ENCODE assay signal across 12 cellular contexts in genomic region chr1:29177022-29177705, GRCh38. TPM values are rescaled to one million over a fixed set of nuclear protein-coding genes. Genes with fewer than 3 reads are reported as not detected.
DNase-seq lines count a peak whose midpoint lies in the region; ATAC-seq, FAIRE-seq and TF ChIP-seq lines count a peak whose summit lies in the region.
"Had no signal": no experiment of that assay in that cellular context is flagged by ENCODE, and none has a peak within 500 bp of the region (broad histone marks: within the 10 kb centered on the region; RNA-seq: fewer than 3 reads in every experiment).

No MANE protein-coding gene starts in this region.

- 95% methylated on average over 11 of the region's 12 CpGs for WGBS in GM12878 (ENCODE audit: insufficient coverage, insufficient replicate concordance, low lambda C conversion rate, missing lambda C conversion rate)

- peaks cover 43% of the 10 kb centered on the region for H4K20me1 ChIP-seq in GM23338 (replicated peaks; ENCODE audit: insufficient read depth)
- H4K20me1 ChIP-seq in GM12878 (ENCODE audit: control insufficient read depth, insufficient read depth), result peaks cover 12% of the 10 kb centered on the region

- TF ChIP-seq POLR2A in GM12878 (IDR thresholded peaks at IDR 0.05; ENCODE audit: low read depth, low read length), result no peak
- no peak for TF ChIP-seq POLR2A in GM12892 (IDR thresholded peaks at IDR 0.05; ENCODE audit: low read depth, low read length)

- no peak overlapping the region for H3K4me3 Mint-ChIP-seq in GM23338
- H3K4me3 Mint-ChIP-seq in naive thymus-derived CD8-positive, alpha-beta T cell, result peak overlapping the region in 9 of 10 donors; percentile 15 to 89 (median 55)
- H3K4me3 Mint-ChIP-seq: activated naive CD4-positive, alpha-beta T cell treated with anti-CD3 and anti-CD28 coated beads, Interleukin-2, amount 10 ng/mL, durations not matched to agents 7 days and 5 days had no signal

- intact Hi-C loops in GM12878 (cut with micrococcal nuclease; ENCODE audit: unreplicated experiment), result no loop called here

- no peak for TF ChIP-seq EP300 in GM12878 (IDR thresholded peaks at IDR 0.05; ENCODE audit: borderline replicate concordance in 1 of 2, control insufficient read depth in 1 of 2, low read depth in 2 of 2, low read length in 2 of 2)

- peaks cover 6% of the 10 kb centered on the region; the same call in 1 of the 2 replicates for H3K36me3 ChIP-seq in GM23338 (ENCODE audit: insufficient read depth)
- peaks cover 0 to 16% of the 10 kb centered on the region in 2 experiments for H3K36me3 ChIP-seq in GM12878 (ENCODE audit: control insufficient read depth in 2 of 2, insufficient read depth in 2 of 2, low read length in 1 of 2)
- H3K36me3 ChIP-seq in H7 (replicated peaks; ENCODE audit: control insufficient read depth, insufficient read depth, low read length), result peaks cover 2% of the 10 kb centered on the region; the same call in 1 of the 2 replicates

- no TSS peak for BruUV-seq in GM12878 (replicated peaks; lab: Mats Ljungman, UMichigan)

- SMC1A ChIA-PET in GM12878 (lab: Charles Lee; ENCODE audit: uncharacterized antibody, unreplicated experiment), result interaction anchor here (0.6 kb wide), 1 partner anchor 1498 kb away, joined by 3 read pairs; no protein-coding TSS in a partner anchor

- H3K36me3 Mint-ChIP-seq in GM23338 (ENCODE audit: low read depth), result peaks cover 62% of the 10 kb centered on the region
- H3K36me3 Mint-ChIP-seq in naive thymus-derived CD8-positive, alpha-beta T cell, result peaks cover 0 to 44% (median 11%) of the 10 kb centered on the region in 3 donors

- FAIRE-seq in GM12878 (lab: Jason Lieb, UNC) (no peak), GM12892 (lab: Jason Lieb, UNC) (no peak)
- FAIRE-seq: HTR-8/SVneo had no signal

- H3K9me3 Mint-ChIP-seq in GM23338, result no peaks in the 10 kb centered on the region
- H3K9me3 Mint-ChIP-seq in naive thymus-derived CD8-positive, alpha-beta T cell, result no peaks in the 10 kb centered on the region
- H3K9me3 Mint-ChIP-seq: activated naive CD4-positive, alpha-beta T cell treated with anti-CD3 and anti-CD28 coated beads, Interleukin-2, amount 10 ng/mL, durations not matched to agents 7 days and 5 days had no signal

- H3K4me2 ChIP-seq in GM23338 (no peak overlapping the region), GM12878 (ENCODE audit: control insufficient read depth, insufficient read depth) (0 out of 2 replicates have a peak overlapping the region, but pooled peaks have one; percentile 35)

- no peak overlapping the region for H3K9ac ChIP-seq in GM12878 (ENCODE audit: control insufficient read depth, insufficient read depth, low read length)

- RAD21 ChIA-PET in GM12878 (lab: Charles Lee; ENCODE audit: unreplicated experiment), result no interaction called here

- H3K9me2 ChIP-seq in GM23338 (ENCODE audit: insufficient read depth), result no peaks in the 10 kb centered on the region

- ATAC-seq in GM23338 (no peak), GM12878 (no peak), omental fat pad (ENCODE audit: low FRiP score) (no peak)
- ATAC-seq in naive thymus-derived CD8-positive, alpha-beta T cell, result no peak
- ATAC-seq: mucosa of descending colon had no signal

- TF ChIP-seq CTCF in AG10803 (conservative IDR thresholded peaks at IDR 0.05; ENCODE audit: low read length), result no peak
- TF ChIP-seq CTCF in GM23338 (conservative IDR thresholded peaks at IDR 0.05; ENCODE audit: low read depth in 2 of 2), result no peak
- no peak for TF ChIP-seq CTCF in GM12878 (IDR thresholded peaks at IDR 0.05 in 2 of 3, conservative IDR thresholded peaks at IDR 0.05 in 1 of 3; ENCODE audit: control insufficient read depth in 2 of 3, extremely low read depth in 1 of 3, insufficient read depth in 1 of 3, low read depth in 3 of 3, low read length in 3 of 3)
- TF ChIP-seq CTCF in omental fat pad (IDR thresholded peaks at IDR 0.05), result no peak

- no peaks in the 10 kb centered on the region; the same call in 1 of the 3 replicates for H3K9me3 ChIP-seq in GM12878 (replicated peaks; ENCODE audit: control insufficient read depth, insufficient read depth, low read length)
- H3K9me3 ChIP-seq: mucosa of descending colon had no signal

- peaks cover 36% of the 10 kb centered on the region for H3K4me1 Mint-ChIP-seq in GM23338
- H3K4me1 Mint-ChIP-seq in naive thymus-derived CD8-positive, alpha-beta T cell, result peaks cover 32 to 71% (median 60%) of the 10 kb centered on the region in 4 donors

- no peak overlapping the region for H3K27ac Mint-ChIP-seq in GM23338
- H3K27ac Mint-ChIP-seq in naive thymus-derived CD8-positive, alpha-beta T cell, result peak overlapping the region in 9 of 10 donors; percentile 3 to 85 (median 56)

- TF ChIP-seq RAD21 in GM12878 (IDR thresholded peaks at IDR 0.05; ENCODE audit: insufficient read depth, low read depth, low read length), result no peak

- no peak overlapping the region for H2AFZ ChIP-seq in GM23338
- no peak overlapping the region for H2AFZ ChIP-seq in GM12878 (ENCODE audit: control insufficient read depth, low read depth, low read length)

- H3K27me3 Mint-ChIP-seq in GM23338 (ENCODE audit: insufficient read depth, low read depth, poor library complexity), result peaks cover 7% of the 10 kb centered on the region
- H3K27me3 Mint-ChIP-seq in naive thymus-derived CD8-positive, alpha-beta T cell, result no peaks in the 10 kb centered on the region
- H3K27me3 Mint-ChIP-seq: activated naive CD4-positive, alpha-beta T cell treated with anti-CD3 and anti-CD28 coated beads, Interleukin-2, amount 10 ng/mL, durations not matched to agents 7 days and 5 days had no signal

- in situ Hi-C loops in GM12878 (cut with MboI), result no loop called here

- H3K27ac ChIP-seq in GM23338 (ENCODE audit: low read depth) (peak overlapping the region; percentile 81), GM12878 (ENCODE audit: control insufficient read depth, insufficient read depth) (no peak overlapping the region)

- peak; percentile 64 for DNase-seq in AG10803 (ENCODE audit: low read depth)
- DNase-seq in GM23338 (ENCODE audit: low spot score), result no peak
- no peak for DNase-seq in GM12878 (ENCODE audit: low read depth, low spot score)
- peak in 1 of 10 donors; percentile 26 for DNase-seq in naive thymus-derived CD8-positive, alpha-beta T cell
- no peak for DNase-seq in H7
- DNase-seq in GM12892 (ENCODE audit: insufficient read length), result no peak
- no peak for DNase-seq in omental fat pad (ENCODE audit: low spot score)
- DNase-seq in KG1 (lab: John Stamatoyannopoulos, UW), result no peak
- DNase-seq: activated naive CD4-positive, alpha-beta T cell treated with anti-CD3 and anti-CD28 coated beads, Interleukin-2, amount 10 ng/mL, durations not matched to agents 7 days and 5 days; hippocampal formation; mucosa of descending colon had no signal

- CTCF ChIA-PET in GM12878 (lab: Yijun Ruan, JAX), result interaction anchor here (0.9 to 1.1 kb wide), 2 partner anchors 10 to 28 kb away, joined by 3 to 4 read pairs; no protein-coding TSS in a partner anchor

- peaks cover 92% of the 10 kb centered on the region for H3K79me2 ChIP-seq in GM23338 (replicated peaks; ENCODE audit: insufficient read depth)
- peaks cover 89% of the 10 kb centered on the region for H3K79me2 ChIP-seq in GM12878 (ENCODE audit: control insufficient read depth, insufficient read depth, low read length)

- H3K27me3 ChIP-seq in GM23338 (ENCODE audit: insufficient read depth), result no peaks in the 10 kb centered on the region
- no peaks in the 10 kb centered on the region for H3K27me3 ChIP-seq in GM12878 (replicated peaks in 1 of 2; ENCODE audit: control insufficient read depth in 2 of 2, insufficient read depth in 2 of 2, low read length in 1 of 2)
- no peaks in the 10 kb centered on the region for H3K27me3 ChIP-seq in H7 (ENCODE audit: control insufficient read depth, insufficient read depth, low read length)

- POLR2A ChIA-PET in GM12878 (lab: Charles Lee), result interaction anchor here (1.0 kb wide), 1 partner anchor 26 kb away, joined by 3 read pairs; no protein-coding TSS in a partner anchor
- POLR2A ChIA-PET in naive thymus-derived CD8-positive, alpha-beta T cell (lab: Charles Lee), result interaction anchor here (0.6 to 0.7 kb wide), 2 partner anchors 15 to 52 kb away, joined by 3 to 4 read pairs; no protein-coding TSS in a partner anchor

- H3K4me3 ChIP-seq in AG10803 (ENCODE audit: low read length), result no peak overlapping the region
- no peak overlapping the region for H3K4me3 ChIP-seq in GM23338
- peak overlapping the region; percentile 36; the same call in 1 of the 2 replicates for H3K4me3 ChIP-seq in GM12878
- no peak overlapping the region for H3K4me3 ChIP-seq in H7 (ENCODE audit: insufficient read depth, low read depth, low read length)
- H3K4me3 ChIP-seq: mucosa of descending colon had no signal

- 0 out of 2 replicates have a peak, but pooled peaks cover 4% of the 10 kb centered on the region for H3F3A ChIP-seq in GM23338 (replicated peaks; ENCODE audit: low read depth)

- peaks cover 29% of the 10 kb centered on the region for H3K4me1 ChIP-seq in GM23338 (ENCODE audit: insufficient read depth)
- no peaks in the 10 kb centered on the region; the same call in none of the 2 replicates for H3K4me1 ChIP-seq in GM12878 (ENCODE audit: control insufficient read depth, insufficient read depth, low read length)

RNA-seq across cellular contexts. Expression of gene SRSF4, which starts 4.5 kb away (rescaled TPM):
- 54.4 and 58.4 TPM in 2 replicates for total RNA-seq in GM23338 (2014; rRNA removed; shearing (Covaris generic))
- polyA plus RNA-seq in GM23338 (2016; fragmentation: Nextera tagmentation; extraction: Ambion mirVana), result 98.3 and 98.8 TPM in 2 replicates
- 133 and 139 TPM in 2 replicates for total RNA-seq in GM12878 (2013; cell fraction: nucleolus; rRNA removed)
- 52.0 and 56.3 TPM in 2 replicates for total RNA-seq in GM12878 (2014; rRNA removed)
- total RNA-seq in GM12878 (2014; rRNA removed; fragmentation: Illumina TruSeq; extraction: Trizol), result 63.4 and 64.7 TPM in 2 replicates
- total RNA-seq in GM12878 (2021), result 73.9 and 80.8 TPM in 2 replicates
- polyA plus RNA-seq in GM12878 (2011; ENCODE audit: low read depth), result 72.1 TPM
- polyA plus RNA-seq in GM12878 (2011; rRNA removed), result 76.3 and 91.1 TPM in 2 replicates
- 48.2 and 61.5 TPM in 2 replicates for polyA plus RNA-seq in GM12878 (2011; cell fraction: cytosol; rRNA removed)
- polyA plus RNA-seq in GM12878 (2011; cell fraction: nucleus; rRNA removed), result 98.2 and 138 TPM in 2 replicates
- 79.2 and 88.1 TPM in 2 replicates for polyA plus RNA-seq in GM12878 (2012)
- 107 and 109 TPM in 2 replicates for polyA plus RNA-seq in GM12878 (2014; fragmentation: Illumina TruSeq; extraction: Trizol)
- polyA plus RNA-seq in GM12878 (2014; fragmentation: Nextera tagmentation; extraction: Ambion mirVana), result 10 to 100 TPM; 17.2 to 26.4 TPM
- 94.3 and 100 TPM in 2 replicates for polyA plus RNA-seq in GM12878 (2014; rRNA removed)
- 10 to 100 TPM; 91.2 to 93.2 TPM for polyA plus RNA-seq in GM12878 (2016; fragmentation: Nextera tagmentation; extraction: Ambion mirVana)
- 46.6 and 48.4 TPM in 2 replicates for polyA minus RNA-seq in GM12878 (2011; rRNA and poly(A)+ RNA removed)
- 19.5 and 20.0 TPM in 2 replicates for polyA minus RNA-seq in GM12878 (2011; cell fraction: cytosol; rRNA and poly(A)+ RNA removed)
- polyA minus RNA-seq in GM12878 (2011; cell fraction: nucleus; rRNA and poly(A)+ RNA removed), result 25.1 and 44.7 TPM in 2 replicates
- 10 to 100 TPM; 83.3 to 85.8 TPM for total RNA-seq in naive thymus-derived CD8-positive, alpha-beta T cell
- 100 to 1,000 TPM in 1 of 3 donors, 10 to 100 TPM in 2; 73.2 to 104 (median 81.5) TPM for polyA plus RNA-seq in naive thymus-derived CD8-positive, alpha-beta T cell
- 62.5 and 76.6 TPM in 2 replicates for total RNA-seq in H7 (2014; rRNA removed; shearing (Covaris generic))
- polyA plus RNA-seq in GM12892 (2012; ENCODE audit: missing spikeins), result 62.8 TPM
- total RNA-seq in omental fat pad, result 100 to 1,000 TPM in 1 of 4 donors, 10 to 100 TPM in 3; 75.3 to 117 (median 88.1) TPM

RNA-seq across cellular contexts. Expression of gene TMEM200B, which starts 53.5 kb away (rescaled TPM):
- 8.7 TPM in 2 replicates for total RNA-seq in GM23338 (2014; rRNA removed; shearing (Covaris generic))
- polyA plus RNA-seq in GM23338 (2016; fragmentation: Nextera tagmentation; extraction: Ambion mirVana), result 4.9 and 5.3 TPM in 2 replicates
- total RNA-seq in GM12878 (2013; cell fraction: nucleolus; rRNA removed), result not detected in 2 replicates
- total RNA-seq in GM12878 (2014; rRNA removed), result not detected in 2 replicates
- not detected in 2 replicates for total RNA-seq in GM12878 (2014; rRNA removed; fragmentation: Illumina TruSeq; extraction: Trizol)
- total RNA-seq in GM12878 (2021), result 0.08 TPM in 1 of 2 replicates, not detected in the other
- polyA plus RNA-seq in GM12878 (2011; ENCODE audit: low read depth), result not detected
- polyA plus RNA-seq in GM12878 (2011; rRNA removed), result 0.03 TPM in 2 replicates
- not detected in 2 replicates for polyA plus RNA-seq in GM12878 (2011; cell fraction: cytosol; rRNA removed)
- polyA plus RNA-seq in GM12878 (2011; cell fraction: nucleus; rRNA removed), result 0.09 and 0.12 TPM in 2 replicates
- 0.26 TPM in 1 of 2 replicates, not detected in the other for polyA plus RNA-seq in GM12878 (2012)
- polyA plus RNA-seq in GM12878 (2014; fragmentation: Illumina TruSeq; extraction: Trizol), result not detected in 2 replicates
- 1 to 10 TPM in 1 of 2 experiments, under 1 TPM in 1; 0.31 to 1.4 TPM for polyA plus RNA-seq in GM12878 (2014; fragmentation: Nextera tagmentation; extraction: Ambion mirVana)
- polyA plus RNA-seq in GM12878 (2014; rRNA removed), result 0.04 TPM in 1 of 2 replicates, not detected in the other
- under 1 TPM; 0.06 to 0.25 TPM for polyA plus RNA-seq in GM12878 (2016; fragmentation: Nextera tagmentation; extraction: Ambion mirVana)
- polyA minus RNA-seq in GM12878 (2011; rRNA and poly(A)+ RNA removed), result not detected in 2 replicates
- not detected in 2 replicates for polyA minus RNA-seq in GM12878 (2011; cell fraction: cytosol; rRNA and poly(A)+ RNA removed)
- not detected in 2 replicates for polyA minus RNA-seq in GM12878 (2011; cell fraction: nucleus; rRNA and poly(A)+ RNA removed)
- not detected for total RNA-seq in naive thymus-derived CD8-positive, alpha-beta T cell
- under 1 TPM in 1 of 3 donors, not detected in 2; 0.08 TPM for polyA plus RNA-seq in naive thymus-derived CD8-positive, alpha-beta T cell
- 53.7 and 59.5 TPM in 2 replicates for total RNA-seq in H7 (2014; rRNA removed; shearing (Covaris generic))
- 0.11 TPM for polyA plus RNA-seq in GM12892 (2012; ENCODE audit: missing spikeins)
- 10 to 100 TPM in 2 of 4 donors, 1 to 10 TPM in 2; 7.2 to 26.8 (median 9.7) TPM for total RNA-seq in omental fat pad

RNA-seq across cellular contexts. Expression of gene MECR, which starts 53.6 kb away (rescaled TPM):
- total RNA-seq in GM23338 (2014; rRNA removed; shearing (Covaris generic)), result 14.3 and 25.7 TPM in 2 replicates
- 29.4 and 32.3 TPM in 2 replicates for polyA plus RNA-seq in GM23338 (2016; fragmentation: Nextera tagmentation; extraction: Ambion mirVana)
- 30.2 and 36.3 TPM in 2 replicates for total RNA-seq in GM12878 (2013; cell fraction: nucleolus; rRNA removed)
- 33.6 and 45.3 TPM in 2 replicates for total RNA-seq in GM12878 (2014; rRNA removed)
- total RNA-seq in GM12878 (2014; rRNA removed; fragmentation: Illumina TruSeq; extraction: Trizol), result 22.6 and 25.8 TPM in 2 replicates
- 35.9 and 37.9 TPM in 2 replicates for total RNA-seq in GM12878 (2021)
- 12.7 TPM for polyA plus RNA-seq in GM12878 (2011; ENCODE audit: low read depth)
- polyA plus RNA-seq in GM12878 (2011; rRNA removed), result 18.1 and 29.9 TPM in 2 replicates
- polyA plus RNA-seq in GM12878 (2011; cell fraction: cytosol; rRNA removed), result 24.8 and 38.8 TPM in 2 replicates
- polyA plus RNA-seq in GM12878 (2011; cell fraction: nucleus; rRNA removed), result 26.1 and 34.0 TPM in 2 replicates
- 19.2 and 19.7 TPM in 2 replicates for polyA plus RNA-seq in GM12878 (2012)
- 22.8 and 41.5 TPM in 2 replicates for polyA plus RNA-seq in GM12878 (2014; fragmentation: Illumina TruSeq; extraction: Trizol)
- 10 to 100 TPM in 1 of 2 experiments, 1 to 10 TPM in 1; 7.6 to 16.0 TPM for polyA plus RNA-seq in GM12878 (2014; fragmentation: Nextera tagmentation; extraction: Ambion mirVana)
- 43.2 and 54.9 TPM in 2 replicates for polyA plus RNA-seq in GM12878 (2014; rRNA removed)
- 10 to 100 TPM; 57.0 to 66.3 TPM for polyA plus RNA-seq in GM12878 (2016; fragmentation: Nextera tagmentation; extraction: Ambion mirVana)
- polyA minus RNA-seq in GM12878 (2011; rRNA and poly(A)+ RNA removed), result 27.9 and 31.1 TPM in 2 replicates
- 5.7 and 17.5 TPM in 2 replicates for polyA minus RNA-seq in GM12878 (2011; cell fraction: cytosol; rRNA and poly(A)+ RNA removed)
- polyA minus RNA-seq in GM12878 (2011; cell fraction: nucleus; rRNA and poly(A)+ RNA removed), result 10.3 and 16.0 TPM in 2 replicates
- 10 to 100 TPM; 23.3 to 25.8 TPM for total RNA-seq in naive thymus-derived CD8-positive, alpha-beta T cell
- 10 to 100 TPM; 17.9 to 24.1 (median 20.4) TPM for polyA plus RNA-seq in naive thymus-derived CD8-positive, alpha-beta T cell
- 62.1 and 71.1 TPM in 2 replicates for total RNA-seq in H7 (2014; rRNA removed; shearing (Covaris generic))
- 27.9 TPM for polyA plus RNA-seq in GM12892 (2012; ENCODE audit: missing spikeins)
- total RNA-seq in omental fat pad, result 10 to 100 TPM; 18.0 to 29.4 (median 20.8) TPM

RNA-seq across cellular contexts. Expression of gene PTPRU, which starts 59.2 kb away (rescaled TPM):
- 69.6 and 105 TPM in 2 replicates for total RNA-seq in GM23338 (2014; rRNA removed; shearing (Covaris generic))
- polyA plus RNA-seq in GM23338 (2016; fragmentation: Nextera tagmentation; extraction: Ambion mirVana) (7.9 and 8.0 TPM in 2 replicates), GM12878 (2011; rRNA removed) (0.06 and 0.20 TPM in 2 replicates), GM12878 (2014; fragmentation: Illumina TruSeq; extraction: Trizol) (0.11 and 0.26 TPM in 2 replicates), GM12878 (2014; fragmentation: Nextera tagmentation; extraction: Ambion mirVana) (under 1 TPM; 0.04 to 0.05 TPM), GM12878 (2014; rRNA removed) (0.99 and 1.4 TPM in 2 replicates), GM12878 (2016; fragmentation: Nextera tagmentation; extraction: Ambion mirVana) (1 to 10 TPM in 1 of 2 experiments, under 1 TPM in 1; 0.48 to 1.3 TPM)
- total RNA-seq in GM12878 (2013; cell fraction: nucleolus; rRNA removed), result 0.10 TPM in 1 of 2 replicates, not detected in the other
- total RNA-seq in GM12878 (2014; rRNA removed) (1.5 and 2.6 TPM in 2 replicates), GM12878 (2014; rRNA removed; fragmentation: Illumina TruSeq; extraction: Trizol) (1.1 and 1.2 TPM in 2 replicates), GM12878 (2021) (1.5 and 2.5 TPM in 2 replicates), omental fat pad (10 to 100 TPM; 12.3 to 19.9 (median 15.9) TPM)
- 0.31 TPM for polyA plus RNA-seq in GM12878 (2011; ENCODE audit: low read depth)
- 0.13 and 0.53 TPM in 2 replicates for polyA plus RNA-seq in GM12878 (2011; cell fraction: cytosol; rRNA removed)
- polyA plus RNA-seq in GM12878 (2011; cell fraction: nucleus; rRNA removed), result 1.2 and 1.5 TPM in 2 replicates
- 1.4 TPM in 2 replicates for polyA plus RNA-seq in GM12878 (2012)
- polyA minus RNA-seq in GM12878 (2011; rRNA and poly(A)+ RNA removed), result 0.59 and 0.62 TPM in 2 replicates
- 0.67 and 1.0 TPM in 2 replicates for polyA minus RNA-seq in GM12878 (2011; cell fraction: cytosol; rRNA and poly(A)+ RNA removed)
- 0.29 and 0.48 TPM in 2 replicates for polyA minus RNA-seq in GM12878 (2011; cell fraction: nucleus; rRNA and poly(A)+ RNA removed)
- not detected for total RNA-seq in naive thymus-derived CD8-positive, alpha-beta T cell
- polyA plus RNA-seq in naive thymus-derived CD8-positive, alpha-beta T cell, result under 1 TPM in 1 of 3 donors, not detected in 2; 0.54 TPM
- total RNA-seq in H7 (2014; rRNA removed; shearing (Covaris generic)), result 24.6 and 28.6 TPM in 2 replicates
- polyA plus RNA-seq in GM12892 (2012; ENCODE audit: missing spikeins), result not detected
